In genomic region chr11:102666331-102666957, GRCh38 we compare ENCODE assay signal across 8 cellular contexts. TPM values are rescaled to one million over a fixed set of nuclear protein-coding genes. Genes with fewer than 3 reads are reported as not detected.
DNase-seq lines count a peak whose midpoint lies in the region; ATAC-seq and TF ChIP-seq lines count a peak whose summit lies in the region.

No MANE protein-coding gene starts in this region.

- no peaks in the 10 kb centered on the region for H3K27me3 ChIP-seq in Karpas-422 (ENCODE audit: low read length)

- no peaks in the 10 kb centered on the region for H3K36me3 ChIP-seq in Karpas-422 (ENCODE audit: insufficient read depth, low read length)

- no peaks in the 10 kb centered on the region for H3K79me2 ChIP-seq in Karpas-422 (ENCODE audit: low read length)

- no peaks in the 10 kb centered on the region for H3K9me2 ChIP-seq in Karpas-422 (replicated peaks; ENCODE audit: insufficient read depth, low read length)

- peak; percentile 92 for TF ChIP-seq CTCF in fibroblast of pulmonary artery (IDR thresholded peaks at IDR 0.05; ENCODE audit: low read length, missing control alignments)

- H3K4me2 ChIP-seq in Karpas-422 (ENCODE audit: low read depth, low read length, poor library complexity, severe bottlenecking): no peak overlapping the region

- no peak overlapping the region for H3K9ac ChIP-seq in Karpas-422 (ENCODE audit: low read length)

- H3K4me3 ChIP-seq in Karpas-422 (ENCODE audit: low read length) (no peak overlapping the region), fibroblast of pulmonary artery (replicated peaks; ENCODE audit: low read depth, low read length) (no peak overlapping the region)

- no peaks in the 10 kb centered on the region for H3K9me3 ChIP-seq in Karpas-422 (ENCODE audit: low read length)

- H3K4me1 ChIP-seq in Karpas-422 (ENCODE audit: low read length): no peaks in the 10 kb centered on the region

- no peak overlapping the region for H2AFZ ChIP-seq in Karpas-422 (ENCODE audit: low read length)

- peak; percentile 66 for ATAC-seq in GM21447 (IDR thresholded peaks at IDR 0.05; ENCODE audit: unreplicated experiment)

- no peaks in the 10 kb centered on the region for H4K20me1 ChIP-seq in Karpas-422 (ENCODE audit: insufficient read depth, low read depth, low read length)

- peak; percentile 27 for DNase-seq in activated CD4-positive, alpha-beta T cell treated with anti-CD3 and anti-CD28 coated beads for 48 hours
- no peak for DNase-seq in activated CD4-positive, alpha-beta T cell treated with anti-CD3 and anti-CD28 coated beads for 1 hour
- DNase-seq in Karpas-422: peak; percentile 88
- DNase-seq in SW480 (ENCODE audit: low spot score): peak; percentile 63
- peak; percentile 65 for DNase-seq in fibroblast of pulmonary artery (ENCODE audit: low read depth)
- peak; percentile 44 for DNase-seq in pons (ENCODE audit: low spot score)
- DNase-seq in activated effector memory CD4-positive, alpha-beta T cell treated with anti-CD3 and anti-CD28 coated beads, Interleukin-2, amount 50 U/mL, for 16 hours: no peak

- H3K27ac ChIP-seq in Karpas-422 (ENCODE audit: low read length): no peak overlapping the region

RNA-seq across cellular contexts. Expression of gene MMP27, which starts 39.1 kb away (rescaled TPM):
- total RNA-seq in Karpas-422 (2014; rRNA removed; shearing (Covaris generic); ENCODE audit: low replicate concordance): not detected in 2 replicates

RNA-seq across cellular contexts. Expression of gene MMP20, which starts 41.3 kb away (rescaled TPM):
- not detected in 2 replicates for total RNA-seq in Karpas-422 (2014; rRNA removed; shearing (Covaris generic); ENCODE audit: low replicate concordance)

RNA-seq across cellular contexts. Expression of gene MMP8, which starts 58.3 kb away (rescaled TPM):
- total RNA-seq in Karpas-422 (2014; rRNA removed; shearing (Covaris generic); ENCODE audit: low replicate concordance): not detected in 2 replicates

Comparison
In these comparisons a context has a peak if more than half of its experiments do, and no peak if none do; other contexts are left out.
1. DNase-seq: peak in activated CD4-positive, alpha-beta T cell treated with anti-CD3 and anti-CD28 coated beads for 48 hours (single experiment), Karpas-422 (single experiment), SW480 (single experiment), fibroblast of pulmonary artery (single experiment) and pons (single experiment); none in activated CD4-positive, alpha-beta T cell treated with anti-CD3 and anti-CD28 coated beads for 1 hour (single experiment) and activated effector memory CD4-positive, alpha-beta T cell treated with anti-CD3 and anti-CD28 coated beads, Interleukin-2, amount 50 U/mL, for 16 hours (single experiment).